In the genomic region with DNA sequence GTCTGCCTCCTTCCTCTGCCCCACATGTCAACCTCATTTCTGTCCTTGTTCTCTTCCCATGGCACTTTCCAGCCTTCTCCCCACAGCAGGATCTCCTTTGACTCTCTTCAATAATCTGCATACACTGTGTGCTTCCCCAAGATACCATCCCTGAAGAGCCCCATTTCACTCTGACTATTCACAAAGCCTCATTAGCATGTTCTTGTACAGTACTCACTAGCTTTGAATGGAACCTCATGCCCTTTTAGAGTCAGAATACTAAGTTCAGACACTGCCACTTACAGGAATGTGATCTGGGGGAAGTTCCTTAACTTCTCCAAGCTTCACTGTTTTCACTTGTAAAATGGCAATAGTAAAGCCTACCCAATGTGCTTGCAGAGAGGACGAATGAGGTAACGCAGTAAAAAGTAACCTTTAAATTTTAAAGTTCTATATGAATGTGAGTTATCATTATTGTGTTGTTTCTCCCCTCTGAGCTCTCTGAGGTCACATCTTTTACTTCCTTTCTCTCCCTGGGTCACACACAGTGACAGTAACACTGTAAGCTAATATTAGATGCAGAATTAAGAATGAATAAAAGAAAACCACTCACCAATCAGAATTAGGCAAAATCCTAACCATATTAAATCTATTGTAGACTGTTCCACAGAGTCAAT, we compare ENCODE assay signal across 1 cellular context.
TF ChIP-seq lines count a peak whose summit lies in the region.

No MANE protein-coding gene starts in this region.

TF ChIP-seq in GM23338, 12 proteins besides CTCF, POLR2A, EP300 and RAD21:
- TF ChIP-seq, protein P1, sequence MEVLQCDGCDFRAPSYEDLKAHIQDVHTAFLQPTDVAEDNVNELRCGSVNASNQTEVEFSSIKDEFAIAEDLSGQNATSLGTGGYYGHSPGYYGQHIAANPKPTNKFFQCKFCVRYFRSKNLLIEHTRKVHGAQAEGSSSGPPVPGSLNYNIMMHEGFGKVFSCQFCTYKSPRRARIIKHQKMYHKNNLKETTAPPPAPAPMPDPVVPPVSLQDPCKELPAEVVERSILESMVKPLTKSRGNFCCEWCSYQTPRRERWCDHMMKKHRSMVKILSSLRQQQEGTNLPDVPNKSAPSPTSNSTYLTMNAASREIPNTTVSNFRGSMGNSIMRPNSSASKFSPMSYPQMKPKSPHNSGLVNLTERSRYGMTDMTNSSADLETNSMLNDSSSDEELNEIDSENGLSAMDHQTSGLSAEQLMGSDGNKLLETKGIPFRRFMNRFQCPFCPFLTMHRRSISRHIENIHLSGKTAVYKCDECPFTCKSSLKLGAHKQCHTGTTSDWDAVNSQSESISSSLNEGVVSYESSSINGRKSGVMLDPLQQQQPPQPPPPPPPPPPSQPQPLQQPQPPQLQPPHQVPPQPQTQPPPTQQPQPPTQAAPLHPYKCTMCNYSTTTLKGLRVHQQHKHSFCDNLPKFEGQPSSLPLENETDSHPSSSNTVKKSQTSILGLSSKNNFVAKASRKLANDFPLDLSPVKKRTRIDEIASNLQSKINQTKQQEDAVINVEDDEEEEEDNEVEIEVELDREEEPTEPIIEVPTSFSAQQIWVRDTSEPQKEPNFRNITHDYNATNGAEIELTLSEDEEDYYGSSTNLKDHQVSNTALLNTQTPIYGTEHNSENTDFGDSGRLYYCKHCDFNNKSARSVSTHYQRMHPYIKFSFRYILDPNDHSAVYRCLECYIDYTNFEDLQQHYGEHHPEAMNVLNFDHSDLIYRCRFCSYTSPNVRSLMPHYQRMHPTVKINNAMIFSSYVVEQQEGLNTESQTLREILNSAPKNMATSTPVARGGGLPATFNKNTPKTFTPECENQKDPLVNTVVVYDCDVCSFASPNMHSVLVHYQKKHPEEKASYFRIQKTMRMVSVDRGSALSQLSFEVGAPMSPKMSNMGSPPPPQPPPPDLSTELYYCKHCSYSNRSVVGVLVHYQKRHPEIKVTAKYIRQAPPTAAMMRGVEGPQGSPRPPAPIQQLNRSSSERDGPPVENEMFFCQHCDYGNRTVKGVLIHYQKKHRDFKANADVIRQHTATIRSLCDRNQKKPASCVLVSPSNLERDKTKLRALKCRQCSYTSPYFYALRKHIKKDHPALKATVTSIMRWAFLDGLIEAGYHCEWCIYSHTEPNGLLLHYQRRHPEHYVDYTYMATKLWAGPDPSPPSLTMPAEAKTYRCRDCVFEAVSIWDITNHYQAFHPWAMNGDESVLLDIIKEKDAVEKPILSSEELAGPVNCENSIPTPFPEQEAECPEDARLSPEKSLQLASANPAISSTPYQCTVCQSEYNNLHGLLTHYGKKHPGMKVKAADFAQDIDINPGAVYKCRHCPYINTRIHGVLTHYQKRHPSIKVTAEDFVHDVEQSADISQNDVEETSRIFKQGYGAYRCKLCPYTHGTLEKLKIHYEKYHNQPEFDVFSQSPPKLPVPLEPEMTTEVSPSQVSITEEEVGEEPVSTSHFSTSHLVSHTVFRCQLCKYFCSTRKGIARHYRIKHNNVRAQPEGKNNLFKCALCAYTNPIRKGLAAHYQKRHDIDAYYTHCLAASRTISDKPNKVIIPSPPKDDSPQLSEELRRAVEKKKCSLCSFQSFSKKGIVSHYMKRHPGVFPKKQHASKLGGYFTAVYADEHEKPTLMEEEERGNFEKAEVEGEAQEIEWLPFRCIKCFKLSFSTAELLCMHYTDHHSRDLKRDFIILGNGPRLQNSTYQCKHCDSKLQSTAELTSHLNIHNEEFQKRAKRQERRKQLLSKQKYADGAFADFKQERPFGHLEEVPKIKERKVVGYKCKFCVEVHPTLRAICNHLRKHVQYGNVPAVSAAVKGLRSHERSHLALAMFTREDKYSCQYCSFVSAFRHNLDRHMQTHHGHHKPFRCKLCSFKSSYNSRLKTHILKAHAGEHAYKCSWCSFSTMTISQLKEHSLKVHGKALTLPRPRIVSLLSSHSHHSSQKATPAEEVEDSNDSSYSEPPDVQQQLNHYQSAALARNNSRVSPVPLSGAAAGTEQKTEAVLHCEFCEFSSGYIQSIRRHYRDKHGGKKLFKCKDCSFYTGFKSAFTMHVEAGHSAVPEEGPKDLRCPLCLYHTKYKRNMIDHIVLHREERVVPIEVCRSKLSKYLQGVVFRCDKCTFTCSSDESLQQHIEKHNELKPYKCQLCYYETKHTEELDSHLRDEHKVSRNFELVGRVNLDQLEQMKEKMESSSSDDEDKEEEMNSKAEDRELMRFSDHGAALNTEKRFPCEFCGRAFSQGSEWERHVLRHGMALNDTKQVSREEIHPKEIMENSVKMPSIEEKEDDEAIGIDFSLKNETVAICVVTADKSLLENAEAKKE (CRISPR knock-in tag; IDR thresholded peaks at IDR 0.05) = no peak
- TF ChIP-seq NANOG (IDR thresholded peaks at IDR 0.05; ENCODE audit: borderline replicate concordance) (no peak), STAT1 (IDR thresholded peaks at IDR 0.05; ENCODE audit: unreplicated experiment) (no peak), ZNF114 (CRISPR knock-in tag; IDR thresholded peaks at IDR 0.05) (no peak), POLR2AphosphoS5 (IDR thresholded peaks at IDR 0.05; ENCODE audit: low read depth) (no peak), JUNB (IDR thresholded peaks at IDR 0.05; ENCODE audit: unreplicated experiment) (no peak), ZNF331 (CRISPR knock-in tag; IDR thresholded peaks at IDR 0.05; ENCODE audit: low read depth) (no peak), EZH2phosphoT487 (IDR thresholded peaks at IDR 0.05; ENCODE audit: unreplicated experiment) (no peak), EZH2 (IDR thresholded peaks at IDR 0.05; ENCODE audit: low read depth, unreplicated experiment) (no peak), CREB1 (CRISPR knock-in tag; IDR thresholded peaks at IDR 0.05; ENCODE audit: low read depth) (no peak)
- TF ChIP-seq, protein P2, sequence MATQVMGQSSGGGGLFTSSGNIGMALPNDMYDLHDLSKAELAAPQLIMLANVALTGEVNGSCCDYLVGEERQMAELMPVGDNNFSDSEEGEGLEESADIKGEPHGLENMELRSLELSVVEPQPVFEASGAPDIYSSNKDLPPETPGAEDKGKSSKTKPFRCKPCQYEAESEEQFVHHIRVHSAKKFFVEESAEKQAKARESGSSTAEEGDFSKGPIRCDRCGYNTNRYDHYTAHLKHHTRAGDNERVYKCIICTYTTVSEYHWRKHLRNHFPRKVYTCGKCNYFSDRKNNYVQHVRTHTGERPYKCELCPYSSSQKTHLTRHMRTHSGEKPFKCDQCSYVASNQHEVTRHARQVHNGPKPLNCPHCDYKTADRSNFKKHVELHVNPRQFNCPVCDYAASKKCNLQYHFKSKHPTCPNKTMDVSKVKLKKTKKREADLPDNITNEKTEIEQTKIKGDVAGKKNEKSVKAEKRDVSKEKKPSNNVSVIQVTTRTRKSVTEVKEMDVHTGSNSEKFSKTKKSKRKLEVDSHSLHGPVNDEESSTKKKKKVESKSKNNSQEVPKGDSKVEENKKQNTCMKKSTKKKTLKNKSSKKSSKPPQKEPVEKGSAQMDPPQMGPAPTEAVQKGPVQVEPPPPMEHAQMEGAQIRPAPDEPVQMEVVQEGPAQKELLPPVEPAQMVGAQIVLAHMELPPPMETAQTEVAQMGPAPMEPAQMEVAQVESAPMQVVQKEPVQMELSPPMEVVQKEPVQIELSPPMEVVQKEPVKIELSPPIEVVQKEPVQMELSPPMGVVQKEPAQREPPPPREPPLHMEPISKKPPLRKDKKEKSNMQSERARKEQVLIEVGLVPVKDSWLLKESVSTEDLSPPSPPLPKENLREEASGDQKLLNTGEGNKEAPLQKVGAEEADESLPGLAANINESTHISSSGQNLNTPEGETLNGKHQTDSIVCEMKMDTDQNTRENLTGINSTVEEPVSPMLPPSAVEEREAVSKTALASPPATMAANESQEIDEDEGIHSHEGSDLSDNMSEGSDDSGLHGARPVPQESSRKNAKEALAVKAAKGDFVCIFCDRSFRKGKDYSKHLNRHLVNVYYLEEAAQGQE (IDR thresholded peaks at IDR 0.05; ENCODE audit: unreplicated experiment) = no peak
- TF ChIP-seq, protein P3, sequence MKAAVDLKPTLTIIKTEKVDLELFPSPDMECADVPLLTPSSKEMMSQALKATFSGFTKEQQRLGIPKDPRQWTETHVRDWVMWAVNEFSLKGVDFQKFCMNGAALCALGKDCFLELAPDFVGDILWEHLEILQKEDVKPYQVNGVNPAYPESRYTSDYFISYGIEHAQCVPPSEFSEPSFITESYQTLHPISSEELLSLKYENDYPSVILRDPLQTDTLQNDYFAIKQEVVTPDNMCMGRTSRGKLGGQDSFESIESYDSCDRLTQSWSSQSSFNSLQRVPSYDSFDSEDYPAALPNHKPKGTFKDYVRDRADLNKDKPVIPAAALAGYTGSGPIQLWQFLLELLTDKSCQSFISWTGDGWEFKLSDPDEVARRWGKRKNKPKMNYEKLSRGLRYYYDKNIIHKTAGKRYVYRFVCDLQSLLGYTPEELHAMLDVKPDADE (IDR thresholded peaks at IDR 0.05) = no peak
